Comparison of ENCODE assay signal across 8 cellular contexts in genomic region chr10:128125944-128126764, GRCh38. TPM values are rescaled to one million over a fixed set of nuclear protein-coding genes. Genes with fewer than 3 reads are reported as not detected.
DNase-seq lines count a peak whose midpoint lies in the region; ATAC-seq, FAIRE-seq and TF ChIP-seq lines count a peak whose summit lies in the region.

Gene MKI67, minus strand, starts transcription at chr10:128126423. Its CDS starts 756 bp downstream, at chr10:128125667.

- TF ChIP-seq CTCF in fibroblast of lung (conservative IDR thresholded peaks at IDR 0.05 in 1 of 2, IDR thresholded peaks at IDR 0.05 in 1 of 2; ENCODE audit: low read depth in 1 of 2, low read length in 2 of 2) = no peak

- peak; percentile 61 for DNase-seq in DMS79 treated with DMSO at 0.1 percent for 48 hours (lab: John Stamatoyannopoulos, UW)
- DNase-seq in KBM-7 = peak; percentile 87
- peak; percentile 78 for DNase-seq in RCC 7860 (ENCODE audit: low spot score)
- peak; percentile 93 to 94 for DNase-seq in activated T-cell treated with anti-CD3 and anti-CD28 coated beads, Interleukin-2, amount 50 U/mL, for 48 hours
- DNase-seq in fibroblast of lung (ENCODE audit: low read depth in 2 of 2) = peak; percentile 78 to 83
- peak; percentile 68 to 88 (median 85) for DNase-seq in naive thymus-derived CD4-positive, alpha-beta T cell
- DNase-seq in stimulated activated effector memory CD8-positive, alpha-beta T cell treated with anti-CD3 and anti-CD28 coated beads, Interleukin-12 subunit alpha, Interleukin-12 subunit beta, amount 100 ng/mL, for 72 hours (ENCODE audit: low spot score in 2 of 2) = peak; percentile 78 to 93

- peaks cover 3% of the 10 kb centered on the region for H3K4me1 ChIP-seq in fibroblast of lung (ENCODE audit: control insufficient read depth, extremely low read depth, insufficient read depth, low read length)
- peaks cover 9 to 18% of the 10 kb centered on the region in 2 donors for H3K4me1 ChIP-seq in naive thymus-derived CD4-positive, alpha-beta T cell (ENCODE audit: control insufficient read depth in 2 of 2, insufficient read depth in 2 of 2, low read length in 2 of 2)

- ATAC-seq in GM21737 (IDR thresholded peaks at IDR 0.05; ENCODE audit: unreplicated experiment) = peak; percentile 85
- ATAC-seq in naive thymus-derived CD4-positive, alpha-beta T cell = peak; percentile 98
- ATAC-seq in stimulated activated effector memory CD8-positive, alpha-beta T cell treated with anti-CD3 and anti-CD28 coated beads, Interleukin-12 subunit alpha, Interleukin-12 subunit beta, amount 100 ng/mL, for 72 hours = peak; percentile 90

- peak within 1 kb of the TSS; percentile 61 for H3K9ac ChIP-seq in fibroblast of lung (ENCODE audit: insufficient read depth, low read length)

- POLR2A ChIA-PET in naive thymus-derived CD4-positive, alpha-beta T cell (lab: Charles Lee) = no interaction called here

- peaks cover 6 to 44% (median 19%) of the 10 kb centered on the region in 7 donors for H3K4me1 Mint-ChIP-seq in naive thymus-derived CD4-positive, alpha-beta T cell
- H3K4me1 Mint-ChIP-seq in stimulated activated effector memory CD8-positive, alpha-beta T cell treated with anti-CD3 and anti-CD28 coated beads, Interleukin-12 subunit alpha, Interleukin-12 subunit beta, amount 100 ng/mL, for 72 hours = peaks cover 24% of the 10 kb centered on the region

- peaks cover 7 to 37% (median 33%) of the 10 kb centered on the region in 5 donors for H3K27me3 Mint-ChIP-seq in naive thymus-derived CD4-positive, alpha-beta T cell

- H3K36me3 Mint-ChIP-seq in naive thymus-derived CD4-positive, alpha-beta T cell = peaks cover 0 to 20% (median 0%) of the 10 kb centered on the region in 5 donors
- H3K36me3 Mint-ChIP-seq in stimulated activated effector memory CD8-positive, alpha-beta T cell treated with anti-CD3 and anti-CD28 coated beads, Interleukin-12 subunit alpha, Interleukin-12 subunit beta, amount 100 ng/mL, for 72 hours = peaks cover 58% of the 10 kb centered on the region

- FAIRE-seq in RCC 7860 (lab: Jason Lieb, UNC) = no peak

- no peaks in the 10 kb centered on the region for H3K9me3 ChIP-seq in fibroblast of lung (ENCODE audit: control insufficient read depth, insufficient read depth, low read depth, low read length)
- H3K9me3 ChIP-seq in naive thymus-derived CD4-positive, alpha-beta T cell (ENCODE audit: control insufficient read depth in 2 of 3, low read length in 3 of 3) = no peaks in the 10 kb centered on the region

- H3K27ac ChIP-seq in fibroblast of lung (ENCODE audit: insufficient read depth, low read length) = peak within 1 kb of the TSS; percentile 84
- H3K27ac ChIP-seq in naive thymus-derived CD4-positive, alpha-beta T cell (ENCODE audit: low read depth, low read length) = peak within 1 kb of the TSS; percentile 73

- no peaks in the 10 kb centered on the region for H3K9me3 Mint-ChIP-seq in naive thymus-derived CD4-positive, alpha-beta T cell
- no peaks in the 10 kb centered on the region for H3K9me3 Mint-ChIP-seq in stimulated activated effector memory CD8-positive, alpha-beta T cell treated with anti-CD3 and anti-CD28 coated beads, Interleukin-12 subunit alpha, Interleukin-12 subunit beta, amount 100 ng/mL, for 72 hours

- H3K4me2 ChIP-seq in fibroblast of lung (ENCODE audit: extremely low read depth, insufficient read depth, low read length) = peak within 1 kb of the TSS; percentile 92

- H2AFZ ChIP-seq in fibroblast of lung (ENCODE audit: low read length) = peak within 1 kb of the TSS; percentile 71

- H3K79me2 ChIP-seq in fibroblast of lung (ENCODE audit: control insufficient read depth, insufficient read depth, low read length) = peaks cover 47% of the 10 kb centered on the region

- H3K27ac Mint-ChIP-seq in naive thymus-derived CD4-positive, alpha-beta T cell = peak within 1 kb of the TSS in 8 of 9 donors; percentile 56 to 97 (median 71)
- H3K27ac Mint-ChIP-seq in stimulated activated effector memory CD8-positive, alpha-beta T cell treated with anti-CD3 and anti-CD28 coated beads, Interleukin-12 subunit alpha, Interleukin-12 subunit beta, amount 100 ng/mL, for 72 hours = peak within 1 kb of the TSS; percentile 89

- intact Hi-C loops in naive thymus-derived CD4-positive, alpha-beta T cell (cut with micrococcal nuclease) = loop anchor here (1.0 to 10.0 kb wide), 10 partner anchors 23 to 1985 kb away; partner anchors contain the start of genes C10orf143 (in 1 of the 2) and MGMT (in 1 of the 2)

- no peaks in the 10 kb centered on the region for H3K36me3 ChIP-seq in fibroblast of lung (ENCODE audit: control insufficient read depth, insufficient read depth, low read length)
- no peaks in the 10 kb centered on the region for H3K36me3 ChIP-seq in naive thymus-derived CD4-positive, alpha-beta T cell (ENCODE audit: control insufficient read depth in 2 of 3, insufficient read depth in 3 of 3, low read length in 3 of 3)

- H3K27me3 ChIP-seq in fibroblast of lung (ENCODE audit: control insufficient read depth, insufficient read depth, low read length) = no peaks in the 10 kb centered on the region
- H3K27me3 ChIP-seq in naive thymus-derived CD4-positive, alpha-beta T cell (ENCODE audit: control insufficient read depth in 2 of 2, insufficient read depth in 2 of 2, low read length in 2 of 2) = peaks cover 10 to 11% of the 10 kb centered on the region in 2 donors

- H3K4me3 ChIP-seq in fibroblast of lung (replicated peaks in 1 of 4; ENCODE audit: control extremely low read depth in 1 of 4, insufficient read depth in 1 of 4, low read depth in 3 of 4, low read length in 4 of 4) = peak within 1 kb of the TSS; percentile 60 to 79 (median 69)
- H3K4me3 ChIP-seq in naive thymus-derived CD4-positive, alpha-beta T cell (ENCODE audit: low read length) = peak within 1 kb of the TSS; percentile 82

- CTCF ChIA-PET in naive thymus-derived CD4-positive, alpha-beta T cell (lab: Charles Lee) = no interaction called here

- no peaks in the 10 kb centered on the region for H4K20me1 ChIP-seq in fibroblast of lung (ENCODE audit: control insufficient read depth, extremely low read depth, insufficient read depth, low read length)

- H3K4me3 Mint-ChIP-seq in naive thymus-derived CD4-positive, alpha-beta T cell = peak within 1 kb of the TSS; percentile 86 to 94 (median 88)
- peak within 1 kb of the TSS; percentile 91 for H3K4me3 Mint-ChIP-seq in stimulated activated effector memory CD8-positive, alpha-beta T cell treated with anti-CD3 and anti-CD28 coated beads, Interleukin-12 subunit alpha, Interleukin-12 subunit beta, amount 100 ng/mL, for 72 hours

- in situ Hi-C loops in KBM-7 (cut with MboI; ENCODE audit: low pct_unique_long_range_greater_than_20kb, low sequenced_read_pairs) = no loop called here

RNA-seq across cellular contexts. Expression of gene MKI67, which starts in this region (rescaled TPM):
- 0.26 and 4.3 TPM in 2 replicates for total RNA-seq in fibroblast of lung
- polyA plus RNA-seq in fibroblast of lung = 6.4 and 24.8 TPM in 2 replicates
- 8.1 and 24.3 TPM in 2 replicates for polyA plus RNA-seq in fibroblast of lung (2012)
- polyA minus RNA-seq in fibroblast of lung (ENCODE audit: low replicate concordance) = 5.0 and 18.7 TPM in 2 replicates
- 100 to 1,000 TPM in 1 of 5 experiments, 1 to 10 TPM in 2, under 1 TPM in 2; 0.05 to 219 (median 1.6) TPM for total RNA-seq in naive thymus-derived CD4-positive, alpha-beta T cell
- under 1 TPM; 0.12 to 0.20 TPM for polyA plus RNA-seq in naive thymus-derived CD4-positive, alpha-beta T cell

Comparison
In these comparisons a context has a peak if more than half of its experiments do, and no peak if none do; other contexts are left out.
1. Peak in every context shown above with its lines: DNase-seq, ATAC-seq, H3K4me3 ChIP-seq and H3K27ac ChIP-seq.